Comparison of ENCODE assay signal across 9 cellular contexts in the genomic region with DNA sequence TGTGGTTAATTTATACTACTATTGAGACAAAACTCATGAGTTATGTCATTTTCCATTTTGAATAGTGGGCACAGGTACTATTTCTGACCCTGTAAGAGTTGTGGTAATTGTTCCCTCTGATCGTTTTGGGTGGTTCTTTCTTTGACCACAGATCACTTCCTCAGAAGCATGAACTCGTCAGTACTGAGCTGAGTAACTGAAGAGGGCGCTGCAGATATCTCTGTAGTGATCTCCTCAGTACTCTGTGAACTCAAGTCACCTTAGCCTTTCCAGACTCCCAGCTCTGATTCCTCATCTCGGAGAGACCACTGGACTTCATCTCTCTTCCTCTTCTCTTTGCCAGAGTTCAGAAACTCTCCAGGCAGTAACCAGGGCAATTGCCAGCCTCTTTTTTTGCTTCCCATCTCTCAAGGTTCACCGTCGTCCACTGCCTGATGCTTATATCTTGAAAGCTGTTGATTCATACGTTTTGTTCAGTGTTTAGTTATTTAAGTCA. TPM values are rescaled to one million over a fixed set of nuclear protein-coding genes. Genes with fewer than 3 reads are reported as not detected.
A peak's percentile ranks its signal among the peaks of the same experiment; 100 is the strongest.
DNase-seq lines count a peak whose midpoint lies in the region; ATAC-seq and TF ChIP-seq lines count a peak whose summit lies in the region.
"Had no signal": no experiment of that assay in that cellular context is flagged by ENCODE, and none has a peak within 500 bp of the region (broad histone marks: within the 10 kb centered on the region; RNA-seq: fewer than 3 reads in every experiment).

No MANE protein-coding gene starts in this region.

- H3K4me1 Mint-ChIP-seq in CD4-positive, alpha-beta memory T cell, result peaks cover 13 to 18% (median 15%) of the 10 kb centered on the region in 4 donors

- ATAC-seq in GM21367 (IDR thresholded peaks at IDR 0.05; ENCODE audit: unreplicated experiment) (peak; percentile 85), IMR-90 (ENCODE audit: low read depth) (peak; percentile 48; the same call in 1 of the 2 replicates), heart right ventricle (peak; percentile 38 to 74 (median 54))

- POLR2A ChIA-PET in CD4-positive, alpha-beta memory T cell (lab: Charles Lee; ENCODE audit: partially characterized antibody), result interaction anchor here (0.8 to 1.3 kb wide), 3 partner anchors 11 to 142 kb away, joined by 3 read pairs; no protein-coding TSS in a partner anchor
- POLR2A ChIA-PET in IMR-90 (lab: Charles Lee; ENCODE audit: unreplicated experiment), result interaction anchor here (0.7 kb wide), 1 partner anchor 1176 kb away, joined by 3 read pairs; no protein-coding TSS in a partner anchor

- H3K4ac ChIP-seq in IMR-90 (ENCODE audit: low read depth, low read length), result peak overlapping the region; percentile 15; the same call in 1 of the 2 replicates

- no peak overlapping the region for H3K9ac ChIP-seq in IMR-90 (ENCODE audit: low read depth, low read length)

- H3K27me3 ChIP-seq in CD4-positive, alpha-beta memory T cell (ENCODE audit: insufficient read depth, low read length), result no peaks in the 10 kb centered on the region
- H3K27me3 ChIP-seq in IMR-90 (ENCODE audit: control insufficient read depth, insufficient read depth, low read length) (no peaks in the 10 kb centered on the region), heart right ventricle (peaks cover 0 to 85% (median 10%) of the 10 kb centered on the region in 7 donors)

- H3K27ac ChIP-seq in CD4-positive, alpha-beta memory T cell (ENCODE audit: low read depth, low read length), result no peak overlapping the region
- H3K27ac ChIP-seq in IMR-90 (ENCODE audit: insufficient read depth, low read length) (no peak overlapping the region), heart right ventricle (no peak overlapping the region)

- H2AK5ac ChIP-seq in IMR-90 (ENCODE audit: low read depth, low read length), result no peak overlapping the region

- in situ Hi-C loops in IMR-90 (cut with MboI; ENCODE audit: low sequenced_read_pairs), result no loop called here

- no peaks in the 10 kb centered on the region for H3K36me3 Mint-ChIP-seq in CD4-positive, alpha-beta memory T cell

- peak overlapping the region in 6 of 8 donors; percentile 11 to 77 (median 50) for H3K4me3 Mint-ChIP-seq in CD4-positive, alpha-beta memory T cell

- H2BK120ac ChIP-seq in IMR-90 (ENCODE audit: low read depth, low read length), result peak overlapping the region; percentile 30

- H2BK20ac ChIP-seq in IMR-90 (ENCODE audit: low read depth, low read length), result no peak overlapping the region

- peak overlapping the region in 2 of 7 donors; percentile 43 to 54 for H3K27ac Mint-ChIP-seq in CD4-positive, alpha-beta memory T cell

- intact Hi-C loops in CD4-positive, alpha-beta memory T cell (cut with micrococcal nuclease), result loop anchor here (1.0 kb wide), 3 partner anchors 53 to 282 kb away; a partner anchor contains a TSS
- intact Hi-C loops in IMR-90 (cut with micrococcal nuclease) (no loop called here), heart right ventricle (cut with DNase I) (loop anchor here in 2 of 10 donors (2.0 to 10.0 kb wide), 3 partner anchors 50 to 63 kb away; a partner anchor contains a TSS)

- dilution Hi-C loops in IMR-90 (cut with HindIII; ENCODE audit: low sequenced_read_pairs, unreplicated experiment), result no loop called here

- H3K56ac ChIP-seq in IMR-90 (ENCODE audit: extremely low read depth, insufficient read depth, low read length), result no peak overlapping the region; the same call in 1 of the 2 replicates

- H3K18ac ChIP-seq in IMR-90 (ENCODE audit: low read depth, low read length), result no peak overlapping the region

- peak; percentile 6; the same call in 1 of the 2 replicates for TF ChIP-seq RAD21 in IMR-90 (IDR thresholded peaks at IDR 0.05; ENCODE audit: low read length)

- no peak overlapping the region for H2BK5ac ChIP-seq in IMR-90 (ENCODE audit: low read depth, low read length, poor library complexity, severe bottlenecking)

- WGBS in IMR-90 (ENCODE audit: extremely low coverage in 2 of 2, insufficient read length in 1 of 2), 2 experiments, result 40% methylated on average over 1 of the region's 7 CpGs; no CpG with 5 or more reads in 1 of the 2 experiments
- WGBS in heart right ventricle, 2 donors, result 28 to 33% methylated on average over 7 of the region's 7 CpGs

- TF ChIP-seq CTCF in IMR-90 (conservative IDR thresholded peaks at IDR 0.05; ENCODE audit: low read depth, low read length) (peak; percentile 26; the same call in 1 of the 2 replicates), heart right ventricle (IDR thresholded peaks at IDR 0.05) (peak in 4 of 9 donors; percentile 28 to 55 (median 37))

- H2BK15ac ChIP-seq in IMR-90 (ENCODE audit: low read depth, low read length), result no peak overlapping the region

- H3K9me3 ChIP-seq in CD4-positive, alpha-beta memory T cell (ENCODE audit: control insufficient read depth in 1 of 2, low read length in 2 of 2), result no peaks in the 10 kb centered on the region
- H3K9me3 ChIP-seq in IMR-90 (ENCODE audit: control insufficient read depth, insufficient read depth, low read length) (no peaks in the 10 kb centered on the region), heart right ventricle (no peaks in the 10 kb centered on the region)

- no peak overlapping the region for H4K91ac ChIP-seq in IMR-90 (ENCODE audit: insufficient read depth, low read depth, low read length)

- no peak overlapping the region for H3K4me3 ChIP-seq in CD4-positive, alpha-beta memory T cell (ENCODE audit: low read length in 2 of 2)
- H3K4me3 ChIP-seq in IMR-90 (ENCODE audit: insufficient read depth, low read depth, low read length), result no peak overlapping the region
- H3K4me3 ChIP-seq in heart right ventricle, result no peak overlapping the region

- H2AK9ac ChIP-seq in IMR-90 (replicated peaks; ENCODE audit: low read depth, low read length, poor library complexity), result no peak overlapping the region

- H4K5ac ChIP-seq in IMR-90 (ENCODE audit: low read depth, low read length), result no peak overlapping the region

- no peaks in the 10 kb centered on the region for H3K79me1 ChIP-seq in IMR-90 (ENCODE audit: low read depth in 1 of 2, low read length in 2 of 2)

- DNase-seq in CD4-positive, alpha-beta memory T cell, result peak; percentile 33 to 60 (median 40)
- DNase-seq in IMR-90 (peak; percentile 32), heart right ventricle (peak in 1 of 2 donors; percentile 18), superior temporal gyrus (ENCODE audit: extremely low spot score) (no peak), SK-N-DZ (ENCODE audit: low spot score) (no peak)
- peak; percentile 26 to 44 for DNase-seq in activated CD4-positive, alpha-beta T cell treated with anti-CD3 and anti-CD28 coated beads, Interleukin-2, amount 50 U/mL, for 4 hours
- DNase-seq in stimulated activated CD8-positive, alpha-beta memory T cell treated with anti-CD3 and anti-CD28 coated beads, Interleukin-4, amount 100 ng/mL, for 24 hours (ENCODE audit: low read depth), result peak; percentile 17
- DNase-seq: left cardiac atrium had no signal

- no peak overlapping the region for H3K4me2 ChIP-seq in IMR-90 (ENCODE audit: low read depth, low read length)

- no peaks in the 10 kb centered on the region for H3K36me3 ChIP-seq in CD4-positive, alpha-beta memory T cell (ENCODE audit: insufficient read depth, low read length)
- no peaks in the 10 kb centered on the region for H3K36me3 ChIP-seq in IMR-90 (ENCODE audit: control insufficient read depth, insufficient read depth, low read length)
- no peaks in the 10 kb centered on the region for H3K36me3 ChIP-seq in heart right ventricle

- H4K8ac ChIP-seq in IMR-90 (ENCODE audit: low read depth in 2 of 2, low read length in 2 of 2), result peak overlapping the region in 1 of 2 experiments; percentile 6; a peak in 2 of 4 replicates

- no peak overlapping the region for H3K23ac ChIP-seq in IMR-90 (ENCODE audit: low read depth, low read length)

- no peaks in the 10 kb centered on the region for H3K9me3 Mint-ChIP-seq in CD4-positive, alpha-beta memory T cell

- no peak for TF ChIP-seq POLR2A in IMR-90 (IDR thresholded peaks at IDR 0.05; ENCODE audit: low read depth, low read length)

- 0 out of 2 replicates have a peak overlapping the region, but pooled peaks have one; percentile 13 for H3K14ac ChIP-seq in IMR-90 (replicated peaks; ENCODE audit: low read depth, low read length)

- no peaks in the 10 kb centered on the region for H3K9me1 ChIP-seq in IMR-90 (ENCODE audit: insufficient read depth, low read length)

- H2AFZ ChIP-seq in IMR-90 (replicated peaks; ENCODE audit: low read length, poor library complexity), result no peak overlapping the region

- no peaks in the 10 kb centered on the region for H4K20me1 ChIP-seq in IMR-90 (ENCODE audit: insufficient read depth, low read length)

- H3K27me3 Mint-ChIP-seq in CD4-positive, alpha-beta memory T cell, result peaks cover 3 to 5% of the 10 kb centered on the region in 2 donors

- CTCF ChIA-PET in CD4-positive, alpha-beta memory T cell (lab: Charles Lee; ENCODE audit: partially characterized antibody), result interaction anchor here (0.7 to 3.0 kb wide), 18 partner anchors 9 to 541 kb away, joined by 3 to 21 read pairs (median 4); a partner anchor contains a TSS
- CTCF ChIA-PET in IMR-90 (lab: Yijun Ruan, JAX), result interaction anchor here (0.6 to 1.4 kb wide), 3 partner anchors 9 to 386 kb away, joined by 3 read pairs; no protein-coding TSS in a partner anchor

- H3K4me1 ChIP-seq in CD4-positive, alpha-beta memory T cell (ENCODE audit: insufficient read depth, low read length), result peaks cover 12% of the 10 kb centered on the region
- 0 out of 2 replicates have a peak, but pooled peaks cover 2% of the 10 kb centered on the region for H3K4me1 ChIP-seq in IMR-90 (ENCODE audit: control insufficient read depth, insufficient read depth, low read length)
- H3K4me1 ChIP-seq in heart right ventricle, result peaks cover 0 to 22% (median 0%) of the 10 kb centered on the region in 9 donors

- BruUV-seq in IMR-90 (replicated peaks; lab: Mats Ljungman, UMichigan), result no TSS peak

RNA-seq across cellular contexts. Expression of a gene that starts 9.4 kb away (rescaled TPM):
- total RNA-seq in CD4-positive, alpha-beta memory T cell, result under 1 TPM; 0.26 to 0.33 TPM
- under 1 TPM in 1 of 2 donors, not detected in 1; 0.29 TPM for polyA plus RNA-seq in CD4-positive, alpha-beta memory T cell
- total RNA-seq in IMR-90 (2012; rRNA removed) (under 0.01 TPM in 2 replicates), heart right ventricle (10 to 100 TPM in 1 of 10 donors, 1 to 10 TPM in 6, under 1 TPM in 3; 0.48 to 35.3 (median 1.2) TPM)
- polyA plus RNA-seq in IMR-90 (2012; rRNA removed) (0.14 TPM in 1 of 2 replicates, not detected in the other), heart right ventricle (10 to 100 TPM in 1 of 2 donors, 1 to 10 TPM in 1; 1.5 to 44.9 TPM)
- 0.01 TPM in 1 of 2 replicates, not detected in the other for polyA plus RNA-seq in IMR-90 (2012; cell fraction: cytosol; rRNA removed)
- 0.02 and 0.21 TPM in 2 replicates for polyA plus RNA-seq in IMR-90 (2012; cell fraction: nucleus; rRNA removed; ENCODE audit: low replicate concordance)
- not detected in 2 replicates for polyA plus RNA-seq in SK-N-DZ (2014; cell fraction: cytosol; rRNA removed)
- not detected in 2 replicates for polyA plus RNA-seq in SK-N-DZ (2014; cell fraction: nucleus; rRNA removed)

RNA-seq across cellular contexts. Expression of a gene that starts 53.7 kb away (rescaled TPM):
- total RNA-seq in CD4-positive, alpha-beta memory T cell, result 10 to 100 TPM in 1 of 2 experiments, 1 to 10 TPM in 1; 9.5 to 11.0 TPM
- polyA plus RNA-seq in CD4-positive, alpha-beta memory T cell, result 10 to 100 TPM; 12.4 to 18.4 TPM
- total RNA-seq in IMR-90 (2012; rRNA removed) (0.18 and 0.28 TPM in 2 replicates), heart right ventricle (1 to 10 TPM in 5 of 10 donors, under 1 TPM in 5; 0.06 to 4.9 (median 1.1) TPM)
- polyA plus RNA-seq in IMR-90 (2012; rRNA removed) (0.14 and 0.24 TPM in 2 replicates), heart right ventricle (1 to 10 TPM; 2.3 to 3.5 TPM)
- 0.03 and 0.08 TPM in 2 replicates for polyA plus RNA-seq in IMR-90 (2012; cell fraction: cytosol; rRNA removed)
- 0.09 and 0.46 TPM in 2 replicates for polyA plus RNA-seq in IMR-90 (2012; cell fraction: nucleus; rRNA removed; ENCODE audit: low replicate concordance)
- not detected in 2 replicates for polyA plus RNA-seq in SK-N-DZ (2014; cell fraction: cytosol; rRNA removed)
- not detected in 2 replicates for polyA plus RNA-seq in SK-N-DZ (2014; cell fraction: nucleus; rRNA removed)

Comparison
In these comparisons a context has a peak if more than half of its experiments do, and no peak if none do; other contexts are left out.
1. DNase-seq: peak in CD4-positive, alpha-beta memory T cell (5 of 5), IMR-90 (single experiment), activated CD4-positive, alpha-beta T cell treated with anti-CD3 and anti-CD28 coated beads, Interleukin-2, amount 50 U/mL, for 4 hours (2 of 2) and stimulated activated CD8-positive, alpha-beta memory T cell treated with anti-CD3 and anti-CD28 coated beads, Interleukin-4, amount 100 ng/mL, for 24 hours (single experiment); none in superior temporal gyrus (single experiment) and SK-N-DZ (single experiment).
2. Peak in every context shown above with its lines, with median percentiles within 50 percentile points of each other: ATAC-seq.